Comparison of ENCODE assay signal across 1 cellular context in the genomic region with DNA sequence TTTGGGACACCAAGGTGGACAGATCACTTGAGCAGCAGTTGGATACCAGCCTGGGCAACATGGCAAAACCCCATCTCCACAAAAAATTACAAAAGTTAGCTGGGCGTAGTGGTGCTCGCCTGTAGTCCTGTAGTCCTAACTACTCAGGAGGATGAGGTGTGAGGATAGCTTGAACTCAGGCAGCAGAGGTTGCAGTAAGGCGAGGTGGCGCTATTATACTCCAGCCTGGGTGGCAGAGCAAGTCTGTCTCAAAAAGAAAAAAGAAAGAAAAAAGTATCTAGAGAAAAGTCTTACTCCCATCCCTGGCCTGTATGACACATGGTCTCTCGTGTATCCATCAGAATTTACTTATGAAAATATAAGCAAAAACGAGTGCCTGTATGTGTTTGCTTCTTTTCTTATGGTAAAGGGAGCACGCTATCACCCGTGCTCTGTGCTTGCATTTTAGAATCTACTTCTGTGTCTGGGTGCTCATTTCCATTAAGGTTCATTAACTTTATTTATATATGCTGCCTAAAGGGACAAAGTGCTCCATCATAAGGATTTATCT.
TF ChIP-seq lines count a peak whose summit lies in the region.

No MANE protein-coding gene starts in this region.

TF ChIP-seq in WTC11, 78 proteins besides CTCF, POLR2A, EP300 and RAD21 (continued from another document):
- TF ChIP-seq AFF4 (CRISPR knock-in tag; IDR thresholded peaks at IDR 0.05; ENCODE audit: borderline replicate concordance) (no peak), ZBTB21 (CRISPR knock-in tag; IDR thresholded peaks at IDR 0.05; ENCODE audit: borderline replicate concordance) (no peak), ELF4 (CRISPR knock-in tag; IDR thresholded peaks at IDR 0.05; ENCODE audit: low read depth) (no peak), FOXJ3 (CRISPR knock-in tag; IDR thresholded peaks at IDR 0.05; ENCODE audit: borderline replicate concordance) (no peak), NR2C2 (CRISPR knock-in tag; IDR thresholded peaks at IDR 0.05) (no peak), ATF1 (CRISPR knock-in tag; IDR thresholded peaks at IDR 0.05) (no peak)
